In genomic region chr19:18392417-18392816, GRCh38 we compare ENCODE assay signal across 1 cellular context.
TF ChIP-seq lines count a peak whose summit lies in the region.

No MANE protein-coding gene starts in this region.

TF ChIP-seq in K562, 482 proteins besides CTCF, POLR2A, EP300 and RAD21 (continued from another document and continues in another):
- no peak for TF ChIP-seq PRPF4 (IDR thresholded peaks at IDR 0.05; ENCODE audit: insufficient read depth, low read depth, low read length, poor library complexity, severe bottlenecking)
- no peak for TF ChIP-seq TEAD1 (CRISPR knock-in tag; IDR thresholded peaks at IDR 0.05)
- TF ChIP-seq MAFK (IDR thresholded peaks at IDR 0.05; ENCODE audit: low read length), result no peak
- no peak for TF ChIP-seq U2AF2 (optimal IDR thresholded peaks at IDR 0.05; ENCODE audit: low read depth, low read length)
- TF ChIP-seq RBM14 (IDR thresholded peaks at IDR 0.05; ENCODE audit: borderline replicate concordance, insufficient read depth, low read depth, low read length), result no peak
- no peak for TF ChIP-seq TCFL5 (CRISPR knock-in tag; conservative IDR thresholded peaks at IDR 0.05)
- TF ChIP-seq NFE2L1 (tag; IDR thresholded peaks at IDR 0.05; ENCODE audit: borderline replicate concordance, low read depth), result no peak
- no peak for TF ChIP-seq ATF1 (CRISPR knock-in tag; IDR thresholded peaks at IDR 0.05)
- no peak for TF ChIP-seq ATF1 (tag; IDR thresholded peaks at IDR 0.05)
- TF ChIP-seq SMAD1 (IDR thresholded peaks at IDR 0.05; ENCODE audit: low read depth, low read length, partially characterized antibody), result no peak
- TF ChIP-seq ZNF318 (IDR thresholded peaks at IDR 0.05; ENCODE audit: borderline replicate concordance in 1 of 2, low read depth in 1 of 2), result no peak
- no peak for TF ChIP-seq ZNF436 (CRISPR knock-in tag; IDR thresholded peaks at IDR 0.05)
- TF ChIP-seq ZNF347 (CRISPR knock-in tag; IDR thresholded peaks at IDR 0.05; ENCODE audit: low read depth), result no peak
- TF ChIP-seq DPF2 (IDR thresholded peaks at IDR 0.05), result peak; percentile 81
- peak; percentile 28; the same call in 1 of the 2 replicates for TF ChIP-seq SOX6 (IDR thresholded peaks at IDR 0.05)
- TF ChIP-seq MXD1 (CRISPR knock-in tag; IDR thresholded peaks at IDR 0.05; ENCODE audit: borderline replicate concordance, poor library complexity, severe bottlenecking), result no peak
- TF ChIP-seq MECOM (CRISPR knock-in tag; IDR thresholded peaks at IDR 0.05), result no peak
- TF ChIP-seq SNAPC5 (CRISPR knock-in tag; IDR thresholded peaks at IDR 0.05), result no peak
- no peak for TF ChIP-seq ETS1 (conservative IDR thresholded peaks at IDR 0.05; ENCODE audit: control insufficient read depth, low read depth, low read length)
- TF ChIP-seq SRF (CRISPR knock-in tag; IDR thresholded peaks at IDR 0.05), result no peak
- TF ChIP-seq XRCC5 (IDR thresholded peaks at IDR 0.05; ENCODE audit: low read depth, low read length), result no peak
- TF ChIP-seq CCNT2 (IDR thresholded peaks at IDR 0.05; ENCODE audit: borderline replicate concordance, extremely low read depth, insufficient read length, low read depth, low read length), result no peak
- TF ChIP-seq CLOCK (CRISPR knock-in tag; IDR thresholded peaks at IDR 0.05; ENCODE audit: borderline replicate concordance), result no peak
- TF ChIP-seq HMG20A (CRISPR knock-in tag; conservative IDR thresholded peaks at IDR 0.05), result no peak
- 0 out of 2 replicates have a peak, but pooled peaks have one; percentile 13 for TF ChIP-seq ZNF384 (IDR thresholded peaks at IDR 0.05; ENCODE audit: low read depth, low read length)
- no peak for TF ChIP-seq ZNF239 (CRISPR knock-in tag; IDR thresholded peaks at IDR 0.05)
- TF ChIP-seq ZNF717 (CRISPR knock-in tag; IDR thresholded peaks at IDR 0.05), result no peak
- no peak for TF ChIP-seq ZC3H4 (CRISPR knock-in tag; IDR thresholded peaks at IDR 0.05; ENCODE audit: borderline replicate concordance)
- TF ChIP-seq ZNF76 (CRISPR knock-in tag; IDR thresholded peaks at IDR 0.05; ENCODE audit: borderline replicate concordance), result no peak
- no peak for TF ChIP-seq NCOA6 (IDR thresholded peaks at IDR 0.05)
- no peak for TF ChIP-seq NR1H2 (CRISPR knock-in tag; IDR thresholded peaks at IDR 0.05)
- no peak for TF ChIP-seq CHD4 (IDR thresholded peaks at IDR 0.05; ENCODE audit: insufficient read depth, insufficient replicate concordance, low read depth, low read length, poor library complexity, severe bottlenecking)
- no peak for TF ChIP-seq XRCC3 (IDR thresholded peaks at IDR 0.05)
- TF ChIP-seq NR2F6 (CRISPR knock-in tag; IDR thresholded peaks at IDR 0.05), result no peak
- TF ChIP-seq RNF2 (IDR thresholded peaks at IDR 0.05), result no peak; the same call in 1 of the 2 replicates
- no peak for TF ChIP-seq FOXP1 (CRISPR knock-in tag; IDR thresholded peaks at IDR 0.05)
- no peak for TF ChIP-seq IRF1 (CRISPR knock-in tag; IDR thresholded peaks at IDR 0.05; ENCODE audit: borderline replicate concordance)
- no peak for TF ChIP-seq ERF (CRISPR knock-in tag; IDR thresholded peaks at IDR 0.05)
- TF ChIP-seq ZEB2 (IDR thresholded peaks at IDR 0.05), result no peak
- TF ChIP-seq NEUROD1 (IDR thresholded peaks at IDR 0.05; ENCODE audit: borderline replicate concordance, low read depth, low read length, partially characterized antibody), result no peak
- no peak for TF ChIP-seq E2F5 (CRISPR knock-in tag; IDR thresholded peaks at IDR 0.05)
- no peak for TF ChIP-seq ID3 (CRISPR knock-in tag; IDR thresholded peaks at IDR 0.05)
- TF ChIP-seq ID3 (tag; IDR thresholded peaks at IDR 0.05), result no peak
- no peak for TF ChIP-seq TAF7 (tag; IDR thresholded peaks at IDR 0.05)
- TF ChIP-seq TAF1 (IDR thresholded peaks at IDR 0.05; ENCODE audit: control insufficient read depth, extremely low read depth, insufficient read depth, low read length, severe bottlenecking), result no peak
- TF ChIP-seq ZNF212 (CRISPR knock-in tag; IDR thresholded peaks at IDR 0.05), result no peak
- TF ChIP-seq GTF3C2 (IDR thresholded peaks at IDR 0.05; ENCODE audit: borderline replicate concordance, extremely low read depth, insufficient read length), result no peak
- TF ChIP-seq SMC3 (conservative IDR thresholded peaks at IDR 0.05; ENCODE audit: insufficient read depth, low read depth, low read length), result no peak
- no peak for TF ChIP-seq HBP1 (CRISPR knock-in tag; IDR thresholded peaks at IDR 0.05)
- TF ChIP-seq BRCA1 (IDR thresholded peaks at IDR 0.05), result no peak
- TF ChIP-seq BRCA1 (CRISPR knock-in tag; IDR thresholded peaks at IDR 0.05), result no peak
